ENCODE assay signal across 17 cellular contexts in the genomic region with DNA sequence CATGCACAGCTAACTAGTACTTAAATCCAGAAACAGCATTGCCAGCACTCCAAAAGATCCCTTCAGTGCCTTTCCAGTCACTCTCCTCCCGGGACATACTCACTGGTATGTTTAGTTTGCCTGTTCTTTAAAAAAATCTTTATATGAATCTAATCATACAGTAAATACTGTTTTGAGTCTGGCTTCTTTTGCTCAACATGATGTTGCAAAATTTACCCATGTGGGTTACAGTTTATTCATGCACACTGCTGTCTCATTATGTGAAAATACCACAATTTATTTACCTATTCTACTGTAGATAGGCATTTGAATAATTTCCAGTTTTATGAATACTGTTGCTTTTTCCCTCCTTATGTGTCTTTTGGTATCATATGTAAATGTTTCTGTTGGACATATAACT. TPM values are rescaled to one million over a fixed set of nuclear protein-coding genes. Genes with fewer than 3 reads are reported as not detected.
DNase-seq lines count a peak whose midpoint lies in the region; ATAC-seq and TF ChIP-seq lines count a peak whose summit lies in the region.
"Had no signal": no experiment of that assay in that cellular context is flagged by ENCODE, and none has a peak within 500 bp of the region (broad histone marks: within the 10 kb centered on the region; RNA-seq: fewer than 3 reads in every experiment).

No MANE protein-coding gene starts in this region.

- peak overlapping the region; percentile 65 for H3K27ac Mint-ChIP-seq in activated CD4-positive, alpha-beta T cell treated with anti-CD3 and anti-CD28 coated beads for 36 hours
- H3K27ac Mint-ChIP-seq in CD4-positive, CD25-positive, alpha-beta regulatory T cell = peak overlapping the region in 2 of 3 donors; percentile 54 to 78
- peak overlapping the region in 5 of 10 donors; percentile 2 to 83 (median 57) for H3K27ac Mint-ChIP-seq in naive thymus-derived CD8-positive, alpha-beta T cell
- peak overlapping the region in 1 of 2 donors; percentile 11 for H3K27ac Mint-ChIP-seq in effector memory CD8-positive, alpha-beta T cell

- H3K9me3 Mint-ChIP-seq in activated CD4-positive, alpha-beta T cell treated with anti-CD3 and anti-CD28 coated beads for 36 hours (ENCODE audit: low read depth) = peaks cover 4% of the 10 kb centered on the region
- peaks cover 0 to 2% (median 0%) of the 10 kb centered on the region in 7 donors for H3K9me3 Mint-ChIP-seq in CD4-positive, CD25-positive, alpha-beta regulatory T cell
- H3K9me3 Mint-ChIP-seq in naive thymus-derived CD8-positive, alpha-beta T cell = peaks cover 0 to 2% (median 0%) of the 10 kb centered on the region in 9 donors
- no peaks in the 10 kb centered on the region for H3K9me3 Mint-ChIP-seq in effector memory CD8-positive, alpha-beta T cell

- H3K4me3 ChIP-seq in CD4-positive, CD25-positive, alpha-beta regulatory T cell (ENCODE audit: low read depth, low read length) = peak overlapping the region; percentile 39
- H3K4me3 ChIP-seq: BLaER1, K562 had no signal

- peaks cover 71% of the 10 kb centered on the region for H3K36me3 Mint-ChIP-seq in activated CD4-positive, alpha-beta T cell treated with anti-CD3 and anti-CD28 coated beads for 36 hours (ENCODE audit: low read depth)
- H3K36me3 Mint-ChIP-seq in CD4-positive, CD25-positive, alpha-beta regulatory T cell = peaks cover 31% of the 10 kb centered on the region
- peaks cover 5 to 63% (median 28%) of the 10 kb centered on the region in 3 donors for H3K36me3 Mint-ChIP-seq in naive thymus-derived CD8-positive, alpha-beta T cell
- H3K36me3 Mint-ChIP-seq in effector memory CD8-positive, alpha-beta T cell (ENCODE audit: insufficient read depth) = peaks cover 16% of the 10 kb centered on the region

- peaks cover 76% of the 10 kb centered on the region for H3K4me1 Mint-ChIP-seq in activated CD4-positive, alpha-beta T cell treated with anti-CD3 and anti-CD28 coated beads for 36 hours
- H3K4me1 Mint-ChIP-seq in CD4-positive, CD25-positive, alpha-beta regulatory T cell = peaks cover 55 to 94% (median 69%) of the 10 kb centered on the region in 4 donors
- H3K4me1 Mint-ChIP-seq in naive thymus-derived CD8-positive, alpha-beta T cell = peaks cover 33 to 86% (median 75%) of the 10 kb centered on the region in 4 donors
- peaks cover 32 to 69% of the 10 kb centered on the region in 2 donors for H3K4me1 Mint-ChIP-seq in effector memory CD8-positive, alpha-beta T cell (ENCODE audit: low read depth in 2 of 2)

- no peaks in the 10 kb centered on the region for H3K9me3 ChIP-seq in CD4-positive, CD25-positive, alpha-beta regulatory T cell (ENCODE audit: control insufficient read depth in 2 of 2, low read length in 2 of 2)

- H3K36me3 ChIP-seq in CD4-positive, CD25-positive, alpha-beta regulatory T cell (ENCODE audit: control insufficient read depth, insufficient read depth, low read length) = peaks cover 18% of the 10 kb centered on the region

- POLR2A ChIA-PET in activated CD4-positive, alpha-beta T cell treated with anti-CD3 and anti-CD28 coated beads for 36 hours (lab: Charles Lee) = no interaction called here
- POLR2A ChIA-PET in naive thymus-derived CD8-positive, alpha-beta T cell (lab: Charles Lee) = no interaction called here

- ATAC-seq in activated CD4-positive, alpha-beta T cell treated with anti-CD3 and anti-CD28 coated beads for 36 hours = no peak
- ATAC-seq in CD4-positive, CD25-positive, alpha-beta regulatory T cell (ENCODE audit: low read depth in 2 of 2) = no peak
- ATAC-seq in naive thymus-derived CD8-positive, alpha-beta T cell = no peak
- no peak for ATAC-seq in HG03571 (IDR thresholded peaks at IDR 0.05; ENCODE audit: unreplicated experiment)
- no peak for ATAC-seq in effector memory CD8-positive, alpha-beta T cell (replicated peaks)
- ATAC-seq: K562 had no signal

- DNase-seq in activated CD4-positive, alpha-beta T cell treated with anti-CD3 and anti-CD28 coated beads for 36 hours = no peak
- no peak for DNase-seq in activated CD4-positive, alpha-beta T cell treated with anti-CD3 and anti-CD28 coated beads, Interleukin-2, amount 50 U/mL, for 48 hours
- no peak for DNase-seq in CD4-positive, CD25-positive, alpha-beta regulatory T cell
- no peak for DNase-seq in naive thymus-derived CD8-positive, alpha-beta T cell
- no peak for DNase-seq in effector memory CD8-positive, alpha-beta T cell
- DNase-seq in NCI-H1694 (lab: John Stamatoyannopoulos, UW) = no peak
- DNase-seq: DMS 273 treated with DMSO at 0.1 percent for 48 hours, GDM1, NCI-H1436, NCI-H2029 treated with DMSO at 0.1 percent for 48 hours, NCI-H2171 treated with DMSO at 0.1 percent for 48 hours, NCI-H510A, NCI-H774 had no signal

- no peak overlapping the region for H3K4me3 Mint-ChIP-seq in activated CD4-positive, alpha-beta T cell treated with anti-CD3 and anti-CD28 coated beads for 36 hours
- peak overlapping the region in 3 of 4 donors; percentile 22 to 56 (median 41) for H3K4me3 Mint-ChIP-seq in CD4-positive, CD25-positive, alpha-beta regulatory T cell
- H3K4me3 Mint-ChIP-seq in naive thymus-derived CD8-positive, alpha-beta T cell = peak overlapping the region in 8 of 10 donors; percentile 7 to 79 (median 42)
- H3K4me3 Mint-ChIP-seq in effector memory CD8-positive, alpha-beta T cell = no peak overlapping the region

- CTCF ChIA-PET in activated CD4-positive, alpha-beta T cell treated with anti-CD3 and anti-CD28 coated beads for 36 hours (lab: Charles Lee) = interaction anchor here (0.7 to 1.3 kb wide), 4 partner anchors 9 to 106 kb away, joined by 3 to 4 read pairs (median 3); no protein-coding TSS in a partner anchor

- H3K27ac ChIP-seq in CD4-positive, CD25-positive, alpha-beta regulatory T cell (ENCODE audit: insufficient read depth, low read length, poor library complexity, severe bottlenecking) = no peak overlapping the region
- peak overlapping the region; percentile 77 for H3K27ac ChIP-seq in VCaP
- H3K27ac ChIP-seq: BLaER1 had no signal

- H3K27me3 Mint-ChIP-seq in activated CD4-positive, alpha-beta T cell treated with anti-CD3 and anti-CD28 coated beads for 36 hours = no peaks in the 10 kb centered on the region
- no peaks in the 10 kb centered on the region for H3K27me3 Mint-ChIP-seq in CD4-positive, CD25-positive, alpha-beta regulatory T cell
- H3K27me3 Mint-ChIP-seq in naive thymus-derived CD8-positive, alpha-beta T cell = no peaks in the 10 kb centered on the region
- no peaks in the 10 kb centered on the region for H3K27me3 Mint-ChIP-seq in effector memory CD8-positive, alpha-beta T cell

- intact Hi-C loops in activated CD4-positive, alpha-beta T cell treated with anti-CD3 and anti-CD28 coated beads for 36 hours (cut with DNase I, micrococcal nuclease) = no loop called here

- TF ChIP-seq CTCF in VCaP (conservative IDR thresholded peaks at IDR 0.05) = no peak

- H3K27me3 ChIP-seq in CD4-positive, CD25-positive, alpha-beta regulatory T cell (ENCODE audit: control insufficient read depth, insufficient read depth, low read length) = no peaks in the 10 kb centered on the region
- H3K27me3 ChIP-seq: BLaER1 had no signal

- H3K4me1 ChIP-seq in CD4-positive, CD25-positive, alpha-beta regulatory T cell (ENCODE audit: control insufficient read depth, insufficient read depth, low read length, poor library complexity, severe bottlenecking) = peaks cover 54% of the 10 kb centered on the region
- H3K4me1 ChIP-seq: BLaER1 had no signal

RNA-seq across cellular contexts. Expression of gene NDFIP1, which starts 13.5 kb away (rescaled TPM):
- total RNA-seq in activated CD4-positive, alpha-beta T cell treated with anti-CD3 and anti-CD28 coated beads for 36 hours = 10 to 100 TPM; 54.9 to 86.7 TPM
- 109 TPM for total RNA-seq in CD4-positive, CD25-positive, alpha-beta regulatory T cell
- 10 to 100 TPM; 68.2 to 89.3 (median 78.6) TPM for polyA plus RNA-seq in CD4-positive, CD25-positive, alpha-beta regulatory T cell
- total RNA-seq in naive thymus-derived CD8-positive, alpha-beta T cell = 100 to 1,000 TPM; 123 to 125 TPM
- polyA plus RNA-seq in naive thymus-derived CD8-positive, alpha-beta T cell = 100 to 1,000 TPM; 102 to 144 (median 127) TPM

Comparison
In these comparisons a context has a peak if more than half of its experiments do, and no peak if none do; other contexts are left out.
1. H3K4me3 Mint-ChIP-seq: peak in CD4-positive, CD25-positive, alpha-beta regulatory T cell (3 of 4) and naive thymus-derived CD8-positive, alpha-beta T cell (8 of 10); none in activated CD4-positive, alpha-beta T cell treated with anti-CD3 and anti-CD28 coated beads for 36 hours (single experiment) and effector memory CD8-positive, alpha-beta T cell (0 of 2).